8 cellular contexts compared by ENCODE assay signal in genomic region chrX:155148724-155149537, GRCh38.
DNase-seq lines count a peak whose midpoint lies in the region; ATAC-seq and TF ChIP-seq lines count a peak whose summit lies in the region.

No MANE protein-coding gene starts in this region.

- H3K27ac ChIP-seq in HL-60 (replicated peaks) (no peak overlapping the region), foreskin keratinocyte (no peak overlapping the region)

- H3K27me3 ChIP-seq in HL-60 (ENCODE audit: insufficient read depth, poor library complexity, severe bottlenecking) (no peaks in the 10 kb centered on the region), foreskin keratinocyte (no peaks in the 10 kb centered on the region)

- no peak overlapping the region for H3K4me3 ChIP-seq in HL-60 (replicated peaks; ENCODE audit: insufficient read depth, low read length)

- TF ChIP-seq CTCF in HL-60 (IDR thresholded peaks at IDR 0.05; ENCODE audit: insufficient read depth, low read length) = peak; percentile 0
- TF ChIP-seq CTCF in foreskin keratinocyte (conservative IDR thresholded peaks at IDR 0.05) = peak; percentile 55

- DNase-seq in DMS53 treated with DMSO at 0.1 percent for 48 hours (lab: John Stamatoyannopoulos, UW; ENCODE audit: unreplicated experiment) = peak; percentile 3
- peak in 1 of 2 experiments; percentile 26 for DNase-seq in HL-60 (ENCODE audit: low read depth in 1 of 2, low spot score in 1 of 2)
- DNase-seq in activated CD4-positive, alpha-beta T cell treated with anti-CD3 and anti-CD28 coated beads, Interleukin-2, amount 50 U/mL, for 4 hours = peak; percentile 8 to 21
- DNase-seq in foreskin keratinocyte = no peak
- DNase-seq in stimulated activated CD4-positive, alpha-beta T cell treated with anti-CD3 and anti-CD28 coated beads, Interleukin-2, amount 100 ng/mL, for 4 hours (ENCODE audit: low read depth) = peak; percentile 12
- DNase-seq in hippocampal formation (lab: John Stamatoyannopoulos, UW) = no peak
- no peak for DNase-seq in NCI-H2227 (lab: John Stamatoyannopoulos, UW; ENCODE audit: unreplicated experiment)
- DNase-seq in GDM1 (lab: John Stamatoyannopoulos, UW) = no peak

- no peak for ATAC-seq in foreskin keratinocyte

- no peaks in the 10 kb centered on the region for H3K4me1 ChIP-seq in foreskin keratinocyte

Comparison
In these comparisons a context has a peak if more than half of its experiments do, and no peak if none do; other contexts are left out.
1. DNase-seq: peak in DMS53 treated with DMSO at 0.1 percent for 48 hours (single experiment), activated CD4-positive, alpha-beta T cell treated with anti-CD3 and anti-CD28 coated beads, Interleukin-2, amount 50 U/mL, for 4 hours (2 of 2) and stimulated activated CD4-positive, alpha-beta T cell treated with anti-CD3 and anti-CD28 coated beads, Interleukin-2, amount 100 ng/mL, for 4 hours (single experiment); none in foreskin keratinocyte (0 of 2), hippocampal formation (0 of 2), NCI-H2227 (single experiment) and GDM1 (single experiment).